1 cellular context compared by ENCODE assay signal in the genomic region with DNA sequence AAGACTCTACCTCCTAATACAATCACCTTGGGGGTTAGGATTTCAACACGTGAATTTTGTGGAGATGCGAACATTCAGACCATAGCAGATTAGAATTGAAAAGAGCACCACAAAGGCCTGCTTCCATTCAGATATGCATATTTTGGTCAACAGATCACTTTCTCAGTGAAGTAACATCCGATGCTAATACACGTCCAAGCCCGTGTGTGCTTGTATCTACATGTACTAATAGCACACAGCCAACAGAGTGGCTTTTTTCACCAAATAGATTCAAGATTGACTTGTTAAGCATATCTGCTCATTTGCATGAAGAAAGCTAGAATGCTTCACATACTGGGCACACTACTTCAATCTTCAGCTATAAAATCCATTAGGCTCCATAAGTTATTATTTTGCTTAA.
TF ChIP-seq lines count a peak whose summit lies in the region.

No MANE protein-coding gene starts in this region.

TF ChIP-seq in GM23338, 12 proteins besides CTCF, POLR2A, EP300 and RAD21 (continued from another document):
- TF ChIP-seq, protein P1, sequence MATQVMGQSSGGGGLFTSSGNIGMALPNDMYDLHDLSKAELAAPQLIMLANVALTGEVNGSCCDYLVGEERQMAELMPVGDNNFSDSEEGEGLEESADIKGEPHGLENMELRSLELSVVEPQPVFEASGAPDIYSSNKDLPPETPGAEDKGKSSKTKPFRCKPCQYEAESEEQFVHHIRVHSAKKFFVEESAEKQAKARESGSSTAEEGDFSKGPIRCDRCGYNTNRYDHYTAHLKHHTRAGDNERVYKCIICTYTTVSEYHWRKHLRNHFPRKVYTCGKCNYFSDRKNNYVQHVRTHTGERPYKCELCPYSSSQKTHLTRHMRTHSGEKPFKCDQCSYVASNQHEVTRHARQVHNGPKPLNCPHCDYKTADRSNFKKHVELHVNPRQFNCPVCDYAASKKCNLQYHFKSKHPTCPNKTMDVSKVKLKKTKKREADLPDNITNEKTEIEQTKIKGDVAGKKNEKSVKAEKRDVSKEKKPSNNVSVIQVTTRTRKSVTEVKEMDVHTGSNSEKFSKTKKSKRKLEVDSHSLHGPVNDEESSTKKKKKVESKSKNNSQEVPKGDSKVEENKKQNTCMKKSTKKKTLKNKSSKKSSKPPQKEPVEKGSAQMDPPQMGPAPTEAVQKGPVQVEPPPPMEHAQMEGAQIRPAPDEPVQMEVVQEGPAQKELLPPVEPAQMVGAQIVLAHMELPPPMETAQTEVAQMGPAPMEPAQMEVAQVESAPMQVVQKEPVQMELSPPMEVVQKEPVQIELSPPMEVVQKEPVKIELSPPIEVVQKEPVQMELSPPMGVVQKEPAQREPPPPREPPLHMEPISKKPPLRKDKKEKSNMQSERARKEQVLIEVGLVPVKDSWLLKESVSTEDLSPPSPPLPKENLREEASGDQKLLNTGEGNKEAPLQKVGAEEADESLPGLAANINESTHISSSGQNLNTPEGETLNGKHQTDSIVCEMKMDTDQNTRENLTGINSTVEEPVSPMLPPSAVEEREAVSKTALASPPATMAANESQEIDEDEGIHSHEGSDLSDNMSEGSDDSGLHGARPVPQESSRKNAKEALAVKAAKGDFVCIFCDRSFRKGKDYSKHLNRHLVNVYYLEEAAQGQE (IDR thresholded peaks at IDR 0.05; ENCODE audit: unreplicated experiment): no peak
- no peak for TF ChIP-seq JUNB (IDR thresholded peaks at IDR 0.05; ENCODE audit: unreplicated experiment)
- no peak for TF ChIP-seq STAT1 (IDR thresholded peaks at IDR 0.05; ENCODE audit: unreplicated experiment)
- TF ChIP-seq, protein P2, sequence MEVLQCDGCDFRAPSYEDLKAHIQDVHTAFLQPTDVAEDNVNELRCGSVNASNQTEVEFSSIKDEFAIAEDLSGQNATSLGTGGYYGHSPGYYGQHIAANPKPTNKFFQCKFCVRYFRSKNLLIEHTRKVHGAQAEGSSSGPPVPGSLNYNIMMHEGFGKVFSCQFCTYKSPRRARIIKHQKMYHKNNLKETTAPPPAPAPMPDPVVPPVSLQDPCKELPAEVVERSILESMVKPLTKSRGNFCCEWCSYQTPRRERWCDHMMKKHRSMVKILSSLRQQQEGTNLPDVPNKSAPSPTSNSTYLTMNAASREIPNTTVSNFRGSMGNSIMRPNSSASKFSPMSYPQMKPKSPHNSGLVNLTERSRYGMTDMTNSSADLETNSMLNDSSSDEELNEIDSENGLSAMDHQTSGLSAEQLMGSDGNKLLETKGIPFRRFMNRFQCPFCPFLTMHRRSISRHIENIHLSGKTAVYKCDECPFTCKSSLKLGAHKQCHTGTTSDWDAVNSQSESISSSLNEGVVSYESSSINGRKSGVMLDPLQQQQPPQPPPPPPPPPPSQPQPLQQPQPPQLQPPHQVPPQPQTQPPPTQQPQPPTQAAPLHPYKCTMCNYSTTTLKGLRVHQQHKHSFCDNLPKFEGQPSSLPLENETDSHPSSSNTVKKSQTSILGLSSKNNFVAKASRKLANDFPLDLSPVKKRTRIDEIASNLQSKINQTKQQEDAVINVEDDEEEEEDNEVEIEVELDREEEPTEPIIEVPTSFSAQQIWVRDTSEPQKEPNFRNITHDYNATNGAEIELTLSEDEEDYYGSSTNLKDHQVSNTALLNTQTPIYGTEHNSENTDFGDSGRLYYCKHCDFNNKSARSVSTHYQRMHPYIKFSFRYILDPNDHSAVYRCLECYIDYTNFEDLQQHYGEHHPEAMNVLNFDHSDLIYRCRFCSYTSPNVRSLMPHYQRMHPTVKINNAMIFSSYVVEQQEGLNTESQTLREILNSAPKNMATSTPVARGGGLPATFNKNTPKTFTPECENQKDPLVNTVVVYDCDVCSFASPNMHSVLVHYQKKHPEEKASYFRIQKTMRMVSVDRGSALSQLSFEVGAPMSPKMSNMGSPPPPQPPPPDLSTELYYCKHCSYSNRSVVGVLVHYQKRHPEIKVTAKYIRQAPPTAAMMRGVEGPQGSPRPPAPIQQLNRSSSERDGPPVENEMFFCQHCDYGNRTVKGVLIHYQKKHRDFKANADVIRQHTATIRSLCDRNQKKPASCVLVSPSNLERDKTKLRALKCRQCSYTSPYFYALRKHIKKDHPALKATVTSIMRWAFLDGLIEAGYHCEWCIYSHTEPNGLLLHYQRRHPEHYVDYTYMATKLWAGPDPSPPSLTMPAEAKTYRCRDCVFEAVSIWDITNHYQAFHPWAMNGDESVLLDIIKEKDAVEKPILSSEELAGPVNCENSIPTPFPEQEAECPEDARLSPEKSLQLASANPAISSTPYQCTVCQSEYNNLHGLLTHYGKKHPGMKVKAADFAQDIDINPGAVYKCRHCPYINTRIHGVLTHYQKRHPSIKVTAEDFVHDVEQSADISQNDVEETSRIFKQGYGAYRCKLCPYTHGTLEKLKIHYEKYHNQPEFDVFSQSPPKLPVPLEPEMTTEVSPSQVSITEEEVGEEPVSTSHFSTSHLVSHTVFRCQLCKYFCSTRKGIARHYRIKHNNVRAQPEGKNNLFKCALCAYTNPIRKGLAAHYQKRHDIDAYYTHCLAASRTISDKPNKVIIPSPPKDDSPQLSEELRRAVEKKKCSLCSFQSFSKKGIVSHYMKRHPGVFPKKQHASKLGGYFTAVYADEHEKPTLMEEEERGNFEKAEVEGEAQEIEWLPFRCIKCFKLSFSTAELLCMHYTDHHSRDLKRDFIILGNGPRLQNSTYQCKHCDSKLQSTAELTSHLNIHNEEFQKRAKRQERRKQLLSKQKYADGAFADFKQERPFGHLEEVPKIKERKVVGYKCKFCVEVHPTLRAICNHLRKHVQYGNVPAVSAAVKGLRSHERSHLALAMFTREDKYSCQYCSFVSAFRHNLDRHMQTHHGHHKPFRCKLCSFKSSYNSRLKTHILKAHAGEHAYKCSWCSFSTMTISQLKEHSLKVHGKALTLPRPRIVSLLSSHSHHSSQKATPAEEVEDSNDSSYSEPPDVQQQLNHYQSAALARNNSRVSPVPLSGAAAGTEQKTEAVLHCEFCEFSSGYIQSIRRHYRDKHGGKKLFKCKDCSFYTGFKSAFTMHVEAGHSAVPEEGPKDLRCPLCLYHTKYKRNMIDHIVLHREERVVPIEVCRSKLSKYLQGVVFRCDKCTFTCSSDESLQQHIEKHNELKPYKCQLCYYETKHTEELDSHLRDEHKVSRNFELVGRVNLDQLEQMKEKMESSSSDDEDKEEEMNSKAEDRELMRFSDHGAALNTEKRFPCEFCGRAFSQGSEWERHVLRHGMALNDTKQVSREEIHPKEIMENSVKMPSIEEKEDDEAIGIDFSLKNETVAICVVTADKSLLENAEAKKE (CRISPR knock-in tag; IDR thresholded peaks at IDR 0.05): no peak
- TF ChIP-seq ETS1 (IDR thresholded peaks at IDR 0.05): no peak
- no peak for TF ChIP-seq EZH2phosphoT487 (IDR thresholded peaks at IDR 0.05; ENCODE audit: unreplicated experiment)
- no peak for TF ChIP-seq EZH2 (IDR thresholded peaks at IDR 0.05; ENCODE audit: low read depth, unreplicated experiment)
- no peak for TF ChIP-seq CREB1 (CRISPR knock-in tag; IDR thresholded peaks at IDR 0.05; ENCODE audit: low read depth)
TF ChIP-seq in GM23338: peak in this region for 0.
